ENCODE assay signal across 1 cellular context in genomic region chr10:125101581-125101980, GRCh38.
TF ChIP-seq lines count a peak whose summit lies in the region.

No MANE protein-coding gene starts in this region.

TF ChIP-seq in GM23338, 12 proteins besides CTCF, POLR2A, EP300 and RAD21 (continued from another document):
- no peak for TF ChIP-seq ZNF462 (CRISPR knock-in tag; IDR thresholded peaks at IDR 0.05)
- no peak for TF ChIP-seq ETS1 (IDR thresholded peaks at IDR 0.05)
- TF ChIP-seq ZNF331 (CRISPR knock-in tag; IDR thresholded peaks at IDR 0.05; ENCODE audit: low read depth), result no peak
- TF ChIP-seq NANOG (IDR thresholded peaks at IDR 0.05; ENCODE audit: borderline replicate concordance), result no peak
- TF ChIP-seq REST (IDR thresholded peaks at IDR 0.05; ENCODE audit: unreplicated experiment), result no peak
- TF ChIP-seq POLR2AphosphoS5 (IDR thresholded peaks at IDR 0.05; ENCODE audit: low read depth), result no peak; the same call in 1 of the 2 replicates
